Comparison of ENCODE assay signal across 1 cellular context in genomic region chr19:10670876-10671804, GRCh38.
TF ChIP-seq lines count a peak whose summit lies in the region.

No MANE protein-coding gene starts in this region.

TF ChIP-seq in GM23338, 12 proteins besides CTCF, POLR2A, EP300 and RAD21 (continued from another document):
- TF ChIP-seq ZNF462 (CRISPR knock-in tag; IDR thresholded peaks at IDR 0.05), result no peak
- no peak for TF ChIP-seq ZNF114 (CRISPR knock-in tag; IDR thresholded peaks at IDR 0.05)
